36 cellular contexts compared by ENCODE assay signal in genomic region chr15:36932070-36932469, GRCh38.
"Had no signal": no experiment of that assay in that cellular context is flagged by ENCODE, and none has a peak within 500 bp of the region (broad histone marks: within the 10 kb centered on the region; RNA-seq: fewer than 3 reads in every experiment).

No MANE protein-coding gene starts in this region.

- DNase-seq: activated CD4-positive, alpha-beta T cell treated with anti-CD3 and anti-CD28 coated beads for 1 hour; activated CD4-positive, alpha-beta T cell treated with anti-CD3 and anti-CD28 coated beads for 4 hours; activated CD4-positive, alpha-beta T cell treated with anti-CD3 and anti-CD28 coated beads, Interleukin-2, amount 50 U/mL, for 1 hour; activated CD4-positive, alpha-beta T cell treated with anti-CD3 and anti-CD28 coated beads, Interleukin-2, amount 50 U/mL, for 48 hours; activated CD8-positive, alpha-beta memory T cell treated with anti-CD3 and anti-CD28 coated beads, Interleukin-2, amount 10 ng/mL, durations not matched to agents 7 days and 5 days; activated CD8-positive, alpha-beta memory T cell treated with anti-CD3 and anti-CD28 coated beads, Interleukin-2, amount 50 U/mL, for 4 hours; activated CD8-positive, alpha-beta T cell treated with anti-CD3 and anti-CD28 coated beads, Interleukin-2, amount 10 ng/mL, durations not matched to agents 7 days and 5 days; activated effector memory CD4-positive, alpha-beta T cell treated with anti-CD3 and anti-CD28 coated beads, Interleukin-2, amount 50 U/mL, for 16 hours; activated naive CD4-positive, alpha-beta T cell treated with anti-CD3 and anti-CD28 coated beads for 36 hours; activated naive CD8-positive, alpha-beta T cell treated with anti-CD3 and anti-CD28 coated beads for 36 hours; activated naive CD8-positive, alpha-beta T cell treated with anti-CD3 and anti-CD28 coated beads, Interleukin-2, amount 50 U/mL, for 24 hours; activated T-cell treated with anti-CD3 and anti-CD28 coated beads, Interleukin-2, amount 50 U/mL, for 1 hour; activated T-cell treated with anti-CD3 and anti-CD28 coated beads, Interleukin-2, amount 50 U/mL, for 48 hours; adrenal gland; amygdala; aorta; body of pancreas; dorsolateral prefrontal cortex; effector memory CD4-positive, alpha-beta T cell; endodermal cell; foreskin melanocyte; heart right ventricle; T-helper 1 cell; T-helper 17 cell; T1000 had no signal

- H3K27me3 ChIP-seq: adrenal gland, body of pancreas, breast epithelium, dorsolateral prefrontal cortex, esophagus muscularis mucosa, gastroesophageal sphincter, heart right ventricle, hepatocyte had no signal

- H3K9me3 Mint-ChIP-seq: activated naive CD4-positive, alpha-beta T cell treated with anti-CD3 and anti-CD28 coated beads for 36 hours; activated naive CD8-positive, alpha-beta T cell treated with anti-CD3 and anti-CD28 coated beads for 36 hours; activated T-helper 1 cell treated with anti-CD3 and anti-CD28 coated beads, Interleukin-12 subunit alpha, Interleukin-12 subunit beta, Interleukin-2, Interleukin-4 antibody, amounts not matched to agents 30 ng/mL and 10 ng/mL and 1 ng/mL, durations not matched to agents 14 hours and 24 hours and 36 hours; activated T-helper 2 cell treated with anti-CD3 and anti-CD28 coated beads, Interferon-gamma antibody, Interleukin-2, Interleukin-4, amounts not matched to agents 10 μg/mL and 5 μg/mL and 100 μg/mL, durations not matched to agents 14 hours and 24 hours and 36 hours; central memory CD8-positive, alpha-beta T cell; dendritic cell treated with granulocyte-macrophage colony-stimulating factor and Interleukin-4, amounts not matched to agents 40 ng/mL and 50 ng/mL, for 4 days; endodermal cell had no signal

- H3K4me1 ChIP-seq: body of pancreas, breast epithelium had no signal

- H3K4me3 Mint-ChIP-seq: activated CD8-positive, alpha-beta memory T cell treated with anti-CD3 and anti-CD28 coated beads, Interleukin-2, amount 10 ng/mL, durations not matched to agents 7 days and 5 days; activated CD8-positive, alpha-beta T cell treated with anti-CD3 and anti-CD28 coated beads, Interleukin-2, amount 10 ng/mL, durations not matched to agents 7 days and 5 days; activated naive CD4-positive, alpha-beta T cell treated with anti-CD3 and anti-CD28 coated beads for 36 hours; activated naive CD4-positive, alpha-beta T cell treated with anti-CD3 and anti-CD28 coated beads, Interleukin-2, amount 50 U/mL, for 24 hours; activated naive CD8-positive, alpha-beta T cell treated with anti-CD3 and anti-CD28 coated beads for 36 hours; activated naive CD8-positive, alpha-beta T cell treated with anti-CD3 and anti-CD28 coated beads, Interleukin-2, amount 50 U/mL, for 24 hours; activated T-helper 1 cell treated with anti-CD3 and anti-CD28 coated beads, Interleukin-12 subunit alpha, Interleukin-12 subunit beta, Interleukin-2, Interleukin-4 antibody, amounts not matched to agents 30 ng/mL and 10 ng/mL and 1 ng/mL, durations not matched to agents 14 hours and 24 hours and 36 hours; central memory CD8-positive, alpha-beta T cell; dendritic cell treated with granulocyte-macrophage colony-stimulating factor and Interleukin-4, amounts not matched to agents 40 ng/mL and 50 ng/mL, for 4 days; endodermal cell; T-helper 17 cell; T-helper 2 cell treated with Interferon-gamma antibody and Interleukin-4, amounts not matched to agents 5 μg/mL and 100 μg/mL, for 36 hours had no signal

- H3K27ac ChIP-seq: adrenal gland, body of pancreas, breast epithelium, coronary artery, dorsolateral prefrontal cortex, esophagus muscularis mucosa, gastroesophageal sphincter, heart right ventricle, hepatocyte had no signal

- H3K27ac Mint-ChIP-seq: activated CD8-positive, alpha-beta memory T cell treated with anti-CD3 and anti-CD28 coated beads, Interleukin-2, amount 10 ng/mL, durations not matched to agents 7 days and 5 days; activated CD8-positive, alpha-beta T cell treated with anti-CD3 and anti-CD28 coated beads, Interleukin-2, amount 10 ng/mL, durations not matched to agents 7 days and 5 days; activated naive CD4-positive, alpha-beta T cell treated with anti-CD3 and anti-CD28 coated beads for 36 hours; activated naive CD4-positive, alpha-beta T cell treated with anti-CD3 and anti-CD28 coated beads, Interleukin-2, amount 50 U/mL, for 24 hours; activated naive CD8-positive, alpha-beta T cell treated with anti-CD3 and anti-CD28 coated beads for 36 hours; activated naive CD8-positive, alpha-beta T cell treated with anti-CD3 and anti-CD28 coated beads, Interleukin-2, amount 50 U/mL, for 24 hours; activated T-helper 1 cell treated with anti-CD3 and anti-CD28 coated beads, Interleukin-12 subunit alpha, Interleukin-12 subunit beta, Interleukin-2, Interleukin-4 antibody, amounts not matched to agents 30 ng/mL and 10 ng/mL and 1 ng/mL, durations not matched to agents 14 hours and 24 hours and 36 hours; activated T-helper 2 cell treated with anti-CD3 and anti-CD28 coated beads, Interferon-gamma antibody, Interleukin-2, Interleukin-4, amounts not matched to agents 10 μg/mL and 5 μg/mL and 100 μg/mL, durations not matched to agents 14 hours and 24 hours and 36 hours; dendritic cell treated with granulocyte-macrophage colony-stimulating factor and Interleukin-4, amounts not matched to agents 40 ng/mL and 50 ng/mL, for 4 days; endodermal cell; T-helper 17 cell; T-helper 2 cell treated with Interferon-gamma antibody and Interleukin-4, amounts not matched to agents 5 μg/mL and 100 μg/mL, for 36 hours had no signal

- H2AFZ ChIP-seq: hepatocyte had no signal

- H3K27me3 Mint-ChIP-seq: activated CD8-positive, alpha-beta memory T cell treated with anti-CD3 and anti-CD28 coated beads, Interleukin-2, amount 10 ng/mL, durations not matched to agents 7 days and 5 days; central memory CD8-positive, alpha-beta T cell; dendritic cell treated with granulocyte-macrophage colony-stimulating factor and Interleukin-4, amounts not matched to agents 40 ng/mL and 50 ng/mL, for 4 days; T-helper 17 cell had no signal

- H3K9me3 ChIP-seq: adrenal gland, body of pancreas, breast epithelium, esophagus muscularis mucosa, gastroesophageal sphincter had no signal

- ATAC-seq: activated CD8-positive, alpha-beta memory T cell treated with anti-CD3 and anti-CD28 coated beads, Interleukin-2, amount 10 ng/mL, durations not matched to agents 7 days and 5 days; activated CD8-positive, alpha-beta T cell treated with anti-CD3 and anti-CD28 coated beads, Interleukin-2, amount 10 ng/mL, durations not matched to agents 7 days and 5 days; activated naive CD8-positive, alpha-beta T cell treated with anti-CD3 and anti-CD28 coated beads, Interleukin-2, amount 50 U/mL, for 24 hours; body of pancreas; gastroesophageal sphincter; T-helper 17 cell had no signal

- H3K36me3 ChIP-seq: adrenal gland, breast epithelium had no signal

- H3K4me3 ChIP-seq: adrenal gland, body of pancreas, breast epithelium, coronary artery, dorsolateral prefrontal cortex, esophagus muscularis mucosa, gastroesophageal sphincter, heart right ventricle, hepatocyte had no signal

- H3K4me2 ChIP-seq: hepatocyte had no signal

- H3K36me3 Mint-ChIP-seq: activated CD8-positive, alpha-beta memory T cell treated with anti-CD3 and anti-CD28 coated beads, Interleukin-2, amount 10 ng/mL, durations not matched to agents 7 days and 5 days; activated naive CD4-positive, alpha-beta T cell treated with anti-CD3 and anti-CD28 coated beads, Interleukin-2, amount 50 U/mL, for 24 hours; activated naive CD8-positive, alpha-beta T cell treated with anti-CD3 and anti-CD28 coated beads for 36 hours had no signal

- H3K4me1 Mint-ChIP-seq: activated CD8-positive, alpha-beta memory T cell treated with anti-CD3 and anti-CD28 coated beads, Interleukin-2, amount 10 ng/mL, durations not matched to agents 7 days and 5 days; activated naive CD4-positive, alpha-beta T cell treated with anti-CD3 and anti-CD28 coated beads, Interleukin-2, amount 50 U/mL, for 24 hours; activated naive CD8-positive, alpha-beta T cell treated with anti-CD3 and anti-CD28 coated beads for 36 hours; activated naive CD8-positive, alpha-beta T cell treated with anti-CD3 and anti-CD28 coated beads, Interleukin-2, amount 50 U/mL, for 24 hours; central memory CD8-positive, alpha-beta T cell; endodermal cell; T-helper 17 cell had no signal
